1 cellular context compared by ENCODE assay signal in genomic region chr7:32779167-32779566, GRCh38.
TF ChIP-seq lines count a peak whose summit lies in the region.

No MANE protein-coding gene starts in this region.

TF ChIP-seq in HCT116, 20 proteins besides CTCF, POLR2A, EP300 and RAD21 (continued from another document):
- TF ChIP-seq REST (IDR thresholded peaks at IDR 0.05; ENCODE audit: low read depth), result no peak
- no peak for TF ChIP-seq ATF3 (IDR thresholded peaks at IDR 0.05)
